Comparison of ENCODE assay signal across 10 cellular contexts in the genomic region with DNA sequence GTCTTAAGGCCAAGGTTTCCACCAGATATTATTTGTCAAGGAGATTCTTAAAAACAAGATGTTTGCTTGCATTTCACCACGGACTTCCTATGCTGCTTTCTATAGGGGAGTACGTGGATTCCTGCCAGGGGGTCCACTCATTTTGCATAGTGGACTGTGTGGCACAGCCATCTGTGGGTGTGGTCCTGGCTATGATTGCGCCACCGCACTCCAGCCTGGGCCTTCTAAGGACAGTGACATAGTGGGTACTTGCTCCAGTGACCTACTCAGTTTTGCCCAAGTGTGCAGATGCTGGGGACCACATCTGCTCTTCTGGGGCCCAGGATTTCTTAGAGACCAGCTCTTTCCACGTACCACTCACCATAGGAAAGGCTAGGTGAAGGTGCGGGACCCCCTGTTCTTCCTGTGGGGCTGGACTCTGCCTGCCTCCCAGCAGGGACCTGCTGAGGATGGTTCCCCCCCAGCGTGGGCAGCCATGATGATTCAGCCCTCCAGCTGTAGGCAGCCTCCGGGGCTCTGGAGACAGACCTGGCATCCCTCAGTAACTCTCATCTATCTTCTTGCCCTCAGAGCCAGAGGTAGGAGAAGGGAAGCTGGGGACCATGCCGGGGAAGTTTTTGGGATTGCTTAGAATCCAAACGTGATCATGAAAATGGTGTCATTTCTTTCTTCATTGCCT. TPM values are rescaled to one million over a fixed set of nuclear protein-coding genes. Genes with fewer than 3 reads are reported as not detected.
A peak's percentile ranks its signal among the peaks of the same experiment; 100 is the strongest.
DNase-seq lines count a peak whose midpoint lies in the region; ATAC-seq and TF ChIP-seq lines count a peak whose summit lies in the region.
"Had no signal": no experiment of that assay in that cellular context is flagged by ENCODE, and none has a peak within 500 bp of the region (broad histone marks: within the 10 kb centered on the region; RNA-seq: fewer than 3 reads in every experiment).

No MANE protein-coding gene starts in this region.

- no peak for DNase-seq in activated naive CD4-positive, alpha-beta T cell treated with anti-CD3 and anti-CD28 coated beads, Interleukin-2, amount 10 ng/mL, durations not matched to agents 7 days and 5 days
- no peak for DNase-seq in activated naive CD4-positive, alpha-beta T cell treated with anti-CD3 and anti-CD28 coated beads, Interleukin-2, amount 50 U/mL, for 16 hours
- DNase-seq in activated naive CD8-positive, alpha-beta T cell treated with anti-CD3 and anti-CD28 coated beads, Interleukin-2, amount 10 ng/mL, durations not matched to agents 7 days and 5 days, result no peak
- no peak for DNase-seq in thoracic aorta (ENCODE audit: low spot score)
- no peak for DNase-seq in NCI-H2171 treated with DMSO at 0.1 percent for 48 hours (lab: John Stamatoyannopoulos, UW)
- DNase-seq: BE2C, NCI-H1092 had no signal

- H3K9ac ChIP-seq in iPS-20b (ENCODE audit: low read depth, low read length), result 0 out of 2 replicates have a peak overlapping the region, but pooled peaks have one; percentile 8

- POLR2A ChIA-PET in activated naive CD8-positive, alpha-beta T cell treated with anti-CD3 and anti-CD28 coated beads, Interleukin-2, amount 10 ng/mL, durations not matched to agents 7 days and 5 days (lab: Charles Lee), result interaction anchor here (1.0 kb wide), 1 partner anchor 199 kb away, joined by 3 read pairs; no protein-coding TSS in a partner anchor

- H3K27ac ChIP-seq in iPS-20b (ENCODE audit: low read length) (no peak overlapping the region), thoracic aorta (peak overlapping the region in 1 of 2 donors; percentile 100)

- peaks cover 62% of the 10 kb centered on the region for H3K4me1 Mint-ChIP-seq in activated naive CD4-positive, alpha-beta T cell treated with anti-CD3 and anti-CD28 coated beads, Interleukin-2, amount 10 ng/mL, durations not matched to agents 7 days and 5 days
- H3K4me1 Mint-ChIP-seq in activated naive CD8-positive, alpha-beta T cell treated with anti-CD3 and anti-CD28 coated beads, Interleukin-2, amount 10 ng/mL, durations not matched to agents 7 days and 5 days, result peaks cover 46% of the 10 kb centered on the region

- no peaks in the 10 kb centered on the region for H3K27me3 Mint-ChIP-seq in activated naive CD4-positive, alpha-beta T cell treated with anti-CD3 and anti-CD28 coated beads, Interleukin-2, amount 10 ng/mL, durations not matched to agents 7 days and 5 days
- H3K27me3 Mint-ChIP-seq in activated naive CD8-positive, alpha-beta T cell treated with anti-CD3 and anti-CD28 coated beads, Interleukin-2, amount 10 ng/mL, durations not matched to agents 7 days and 5 days, result no peaks in the 10 kb centered on the region

- TF ChIP-seq CTCF in thoracic aorta (IDR thresholded peaks at IDR 0.05), result no peak

- ATAC-seq in activated naive CD8-positive, alpha-beta T cell treated with anti-CD3 and anti-CD28 coated beads, Interleukin-2, amount 10 ng/mL, durations not matched to agents 7 days and 5 days (ENCODE audit: low read depth), result no peak
- ATAC-seq in thoracic aorta (ENCODE audit: insufficient number of reproducible peaks, low FRiP score, low read depth) (no peak), GM18867 (IDR thresholded peaks at IDR 0.05; ENCODE audit: unreplicated experiment) (no peak), HG03025 (IDR thresholded peaks at IDR 0.05; ENCODE audit: low FRiP score, unreplicated experiment) (no peak)

- H3K9me3 Mint-ChIP-seq in activated naive CD4-positive, alpha-beta T cell treated with anti-CD3 and anti-CD28 coated beads, Interleukin-2, amount 10 ng/mL, durations not matched to agents 7 days and 5 days, result no peaks in the 10 kb centered on the region
- no peaks in the 10 kb centered on the region for H3K9me3 Mint-ChIP-seq in activated naive CD8-positive, alpha-beta T cell treated with anti-CD3 and anti-CD28 coated beads, Interleukin-2, amount 10 ng/mL, durations not matched to agents 7 days and 5 days

- H3K36me3 ChIP-seq in iPS-20b (ENCODE audit: insufficient read depth, low read depth, low read length), result no peaks in the 10 kb centered on the region
- H3K36me3 ChIP-seq in thoracic aorta, result no peaks in the 10 kb centered on the region
- H3K36me3 ChIP-seq: BE2C had no signal

- H3K27ac Mint-ChIP-seq in activated naive CD4-positive, alpha-beta T cell treated with anti-CD3 and anti-CD28 coated beads, Interleukin-2, amount 10 ng/mL, durations not matched to agents 7 days and 5 days, result peak overlapping the region; percentile 71
- H3K27ac Mint-ChIP-seq in activated naive CD8-positive, alpha-beta T cell treated with anti-CD3 and anti-CD28 coated beads, Interleukin-2, amount 10 ng/mL, durations not matched to agents 7 days and 5 days, result peak overlapping the region; percentile 60

- H3K36me3 Mint-ChIP-seq in activated naive CD4-positive, alpha-beta T cell treated with anti-CD3 and anti-CD28 coated beads, Interleukin-2, amount 10 ng/mL, durations not matched to agents 7 days and 5 days, result peaks cover 19% of the 10 kb centered on the region
- H3K36me3 Mint-ChIP-seq in activated naive CD8-positive, alpha-beta T cell treated with anti-CD3 and anti-CD28 coated beads, Interleukin-2, amount 10 ng/mL, durations not matched to agents 7 days and 5 days, result peaks cover 4% of the 10 kb centered on the region

- H3K4me3 ChIP-seq in iPS-20b (ENCODE audit: low read length) (0 out of 2 replicates have a peak overlapping the region, but pooled peaks have one; percentile 10), thoracic aorta (peak overlapping the region; percentile 100)

- H3K4me1 ChIP-seq in iPS-20b (ENCODE audit: insufficient read depth, low read length) (peaks cover 33% of the 10 kb centered on the region), thoracic aorta (ENCODE audit: control insufficient read depth in 1 of 2, low read depth in 2 of 2) (peaks cover 45 to 66% of the 10 kb centered on the region in 2 donors)

- CTCF ChIA-PET in activated naive CD4-positive, alpha-beta T cell treated with anti-CD3 and anti-CD28 coated beads, Interleukin-2, amount 10 ng/mL, durations not matched to agents 7 days and 5 days (lab: Charles Lee), result no interaction called here

- H3K9me3 ChIP-seq in iPS-20b (ENCODE audit: insufficient read depth, low read depth, low read length), result no peaks in the 10 kb centered on the region
- no peaks in the 10 kb centered on the region for H3K9me3 ChIP-seq in thoracic aorta
- H3K9me3 ChIP-seq: BE2C had no signal

- peak overlapping the region; percentile 97 for H3K4me3 Mint-ChIP-seq in activated naive CD4-positive, alpha-beta T cell treated with anti-CD3 and anti-CD28 coated beads, Interleukin-2, amount 10 ng/mL, durations not matched to agents 7 days and 5 days
- H3K4me3 Mint-ChIP-seq in activated naive CD8-positive, alpha-beta T cell treated with anti-CD3 and anti-CD28 coated beads, Interleukin-2, amount 10 ng/mL, durations not matched to agents 7 days and 5 days, result peak overlapping the region; percentile 91

- H3K27me3 ChIP-seq in iPS-20b (ENCODE audit: insufficient read depth, low read length), result no peaks in the 10 kb centered on the region
- H3K27me3 ChIP-seq in thoracic aorta (replicated peaks; ENCODE audit: insufficient read depth), result no peaks in the 10 kb centered on the region
- H3K27me3 ChIP-seq: BE2C had no signal

RNA-seq across cellular contexts. Expression of gene HK1, which starts 42.9 kb away (rescaled TPM):
- total RNA-seq in activated naive CD8-positive, alpha-beta T cell treated with anti-CD3 and anti-CD28 coated beads, Interleukin-2, amount 10 ng/mL, durations not matched to agents 7 days and 5 days, result 100 to 1,000 TPM; 118 to 123 TPM
- total RNA-seq in thoracic aorta, result 100 to 1,000 TPM; 150 to 158 TPM
